ENCODE assay signal across 26 cellular contexts in the genomic region with DNA sequence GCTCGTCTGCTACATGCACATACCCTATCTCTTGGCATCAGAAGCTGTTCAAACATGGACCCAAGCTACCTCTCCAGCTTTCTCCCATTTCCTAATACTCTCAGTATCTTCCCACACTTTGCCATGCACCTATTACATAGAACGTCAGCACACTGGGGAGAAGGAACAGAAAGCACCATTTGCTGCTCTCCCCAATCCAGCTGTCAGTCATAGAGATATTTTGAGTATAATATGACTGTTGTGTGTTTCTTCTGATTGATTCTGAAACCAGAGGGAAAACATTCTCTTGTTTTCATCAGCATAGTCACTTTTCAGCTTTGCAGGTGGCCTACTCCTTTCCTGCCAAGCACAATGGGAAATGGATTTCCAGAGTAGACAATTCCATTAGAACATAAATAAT.
DNase-seq lines count a peak whose midpoint lies in the region; ATAC-seq, FAIRE-seq and TF ChIP-seq lines count a peak whose summit lies in the region.
"Had no signal": no experiment of that assay in that cellular context is flagged by ENCODE, and none has a peak within 500 bp of the region (broad histone marks: within the 10 kb centered on the region; RNA-seq: fewer than 3 reads in every experiment).

No MANE protein-coding gene starts in this region.

- no TSS peak for BruUV-seq in endothelial cell of umbilical vein (replicated peaks; lab: Mats Ljungman, UMichigan)

- H4K20me1 ChIP-seq in endothelial cell of umbilical vein (replicated peaks; ENCODE audit: control insufficient read depth, extremely low read depth, insufficient read depth, low read length), result no peaks in the 10 kb centered on the region

- dilution Hi-C loops in endothelial cell of umbilical vein (cut with MboI; ENCODE audit: extremely low pct_ligation_motif_present, low sequenced_read_pairs), result no loop called here

- DNase-seq in endothelial cell of umbilical vein (ENCODE audit: low read depth, low spot score) (no peak), BE2C (no peak), SIG-M5 treated with dmso at 0.1 percent for 504 hours (lab: John Stamatoyannopoulos, UW; ENCODE audit: unreplicated experiment) (no peak), substantia nigra (lab: John Stamatoyannopoulos, UW) (no peak)
- DNase-seq: activated CD4-positive, alpha-beta T cell treated with anti-CD3 and anti-CD28 coated beads, Interleukin-2, amount 50 U/mL, for 1 hour; activated naive CD8-positive, alpha-beta T cell treated with anti-CD3 and anti-CD28 coated beads for 36 hours; caudate nucleus; CD4-positive, CD25-positive, alpha-beta regulatory T cell; NCI-H1092; NCI-H2029; NCI-H345; NCI-H774; nephron progenitor cell; pancreas; spleen; stimulated activated CD4-positive, alpha-beta T cell treated with anti-CD3 and anti-CD28 coated beads, Interleukin-4, amount 100 ng/mL, for 1 hour; thyroid gland; WERI-Rb-1 had no signal

- H3K4me3 ChIP-seq in endothelial cell of umbilical vein (replicated peaks in 1 of 3; ENCODE audit: insufficient read depth in 1 of 3, low read depth in 1 of 3, low read length in 3 of 3) (no peak overlapping the region), BE2C (ENCODE audit: low read depth, low read length) (no peak overlapping the region)
- H3K4me3 ChIP-seq: pancreas, spleen, thyroid gland had no signal

- H3K27me3 ChIP-seq in endothelial cell of umbilical vein (ENCODE audit: control insufficient read depth in 2 of 2, insufficient read depth in 2 of 2, low read length in 2 of 2), result no peaks in the 10 kb centered on the region
- no peaks in the 10 kb centered on the region for H3K27me3 ChIP-seq in BE2C
- H3K27me3 ChIP-seq: pancreas, thyroid gland had no signal

- H3K27ac ChIP-seq in endothelial cell of umbilical vein (ENCODE audit: insufficient read depth, low read depth, low read length) (no peak overlapping the region), substantia nigra (ENCODE audit: low read depth, low read length, poor library complexity, severe bottlenecking) (no peak overlapping the region)
- H3K27ac ChIP-seq: pancreas, spleen, thyroid gland, WERI-Rb-1 had no signal

- H3K9ac ChIP-seq in endothelial cell of umbilical vein (replicated peaks; ENCODE audit: extremely low read depth, insufficient read depth, low read length), result no peak overlapping the region

- CTCF ChIA-PET in endothelial cell of umbilical vein (lab: Charles Lee), result interaction anchor here (1.4 to 1.6 kb wide), 2 partner anchors 256 to 257 kb away, joined by 3 to 4 read pairs; no protein-coding TSS in a partner anchor

- peak; percentile 42 for FAIRE-seq in endothelial cell of umbilical vein (lab: Jason Lieb, UNC)
- FAIRE-seq: astrocyte, keratinocyte, pancreas had no signal

- no peaks in the 10 kb centered on the region for H3K9me3 ChIP-seq in endothelial cell of umbilical vein (replicated peaks; ENCODE audit: control insufficient read depth, insufficient read depth, low read length)
- no peaks in the 10 kb centered on the region for H3K9me3 ChIP-seq in BE2C
- H3K9me3 ChIP-seq: pancreas, spleen, thyroid gland had no signal

- H2AFZ ChIP-seq in endothelial cell of umbilical vein (ENCODE audit: low read depth, low read length), result no peak overlapping the region

- TF ChIP-seq CTCF in endothelial cell of umbilical vein (IDR thresholded peaks at IDR 0.05; ENCODE audit: extremely low read depth in 1 of 2, insufficient read depth in 1 of 2, low read depth in 1 of 2, low read length in 2 of 2) (no peak), BE2C (IDR thresholded peaks at IDR 0.05; ENCODE audit: low read depth, low read length) (no peak)

- POLR2A ChIA-PET in endothelial cell of umbilical vein (lab: Charles Lee), result no interaction called here

- no peak overlapping the region for H3K4me2 ChIP-seq in endothelial cell of umbilical vein (ENCODE audit: insufficient read depth, low read length)

- no peak for TF ChIP-seq POLR2A in endothelial cell of umbilical vein (IDR thresholded peaks at IDR 0.05; ENCODE audit: low read depth, low read length)

- H3K4me1 ChIP-seq in endothelial cell of umbilical vein (ENCODE audit: control insufficient read depth, extremely low read depth, insufficient read depth, low read length) (no peaks in the 10 kb centered on the region), BE2C (no peaks in the 10 kb centered on the region)
- H3K4me1 ChIP-seq: spleen had no signal

- no peaks in the 10 kb centered on the region for H3K79me2 ChIP-seq in endothelial cell of umbilical vein (ENCODE audit: control insufficient read depth, insufficient read depth, low read length)

- ATAC-seq in GM18502 (IDR thresholded peaks at IDR 0.05; ENCODE audit: poor library complexity, unreplicated experiment), result peak; percentile 75
- peak; percentile 54 for ATAC-seq in GM21576 (IDR thresholded peaks at IDR 0.05; ENCODE audit: unreplicated experiment)
- ATAC-seq in HG03039 (IDR thresholded peaks at IDR 0.05; ENCODE audit: unreplicated experiment), result peak; percentile 76
- ATAC-seq: HCT116; pancreas; Right ventricle myocardium inferior; stimulated activated memory B cell treated with anti-CD40 and anti-IgM and Interleukin-4, amounts not matched to agents 10 μg/mL and 1 μg/mL and 100 μg/mL, for 72 hours had no signal

- H3K36me3 ChIP-seq in endothelial cell of umbilical vein (ENCODE audit: control insufficient read depth in 2 of 2, extremely low read depth in 1 of 2, insufficient read depth in 2 of 2, low read length in 2 of 2) (peaks cover 0 to 4% of the 10 kb centered on the region in 2 experiments), BE2C (no peaks in the 10 kb centered on the region)
- H3K36me3 ChIP-seq: pancreas, spleen, thyroid gland, WERI-Rb-1 had no signal

- intact Hi-C loops in endothelial cell of umbilical vein (cut with micrococcal nuclease), result no loop called here

- H3K9me1 ChIP-seq in endothelial cell of umbilical vein (replicated peaks; ENCODE audit: control insufficient read depth, extremely low read depth, insufficient read depth, low read length), result no peaks in the 10 kb centered on the region

TF ChIP-seq in endothelial cell of umbilical vein, 7 proteins besides CTCF, POLR2A, EP300 and RAD21:
- TF ChIP-seq GATA2 (IDR thresholded peaks at IDR 0.05; ENCODE audit: insufficient read depth, insufficient read length, low read depth, low read length), result no peak
- no peak for TF ChIP-seq MYC (IDR thresholded peaks at IDR 0.05; ENCODE audit: low read depth, low read length)
- TF ChIP-seq, protein P1, sequence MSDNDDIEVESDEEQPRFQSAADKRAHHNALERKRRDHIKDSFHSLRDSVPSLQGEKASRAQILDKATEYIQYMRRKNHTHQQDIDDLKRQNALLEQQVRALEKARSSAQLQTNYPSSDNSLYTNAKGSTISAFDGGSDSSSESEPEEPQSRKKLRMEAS (IDR thresholded peaks at IDR 0.05; ENCODE audit: insufficient read depth, insufficient read length), result no peak
- no peak for TF ChIP-seq EZH2 (IDR thresholded peaks at IDR 0.05; ENCODE audit: borderline replicate concordance, low read depth, low read length, severe bottlenecking)
- no peak for TF ChIP-seq JUN (IDR thresholded peaks at IDR 0.05; ENCODE audit: borderline replicate concordance, insufficient read depth, insufficient read length, low read depth)
- no peak for TF ChIP-seq FOS (IDR thresholded peaks at IDR 0.05; ENCODE audit: borderline replicate concordance, insufficient read depth, low read length)
- TF ChIP-seq POLR2AphosphoS5 (IDR thresholded peaks at IDR 0.05; ENCODE audit: insufficient read depth, low read depth, low read length), result no peak
TF ChIP-seq in endothelial cell of umbilical vein: peak in this region for 0.
